Comparison of ENCODE assay signal across 8 cellular contexts in genomic region chr11:9600651-9601040, GRCh38.
DNase-seq lines count a peak whose midpoint lies in the region; ATAC-seq, FAIRE-seq and TF ChIP-seq lines count a peak whose summit lies in the region.

No MANE protein-coding gene starts in this region.

- TF ChIP-seq CTCF in D721Med (IDR thresholded peaks at IDR 0.05; ENCODE audit: insufficient read depth, missing control alignments): no peak

- DNase-seq in GM18507 (ENCODE audit: extremely low spot score, insufficient read length, low read depth): no peak
- DNase-seq in NAMALWA (ENCODE audit: low spot score): peak; percentile 68
- DNase-seq in islet precursor cell: peak; percentile 86
- DNase-seq in NCI-H526 treated with DMSO at 0.1 percent for 48 hours (lab: John Stamatoyannopoulos, UW): no peak
- DNase-seq in D721Med (ENCODE audit: insufficient read length, low spot score): no peak
- no peak for DNase-seq in anterior cingulate cortex (lab: John Stamatoyannopoulos, UW)
- DNase-seq in DMS153 treated with DMSO at 0.1 percent for 48 hours (lab: John Stamatoyannopoulos, UW; ENCODE audit: unreplicated experiment): no peak

- FAIRE-seq in GM18507 (lab: Jason Lieb, UNC): peak; percentile 63
- no peak for FAIRE-seq in D721Med (lab: Jason Lieb, UNC)

- peak; percentile 44 for ATAC-seq in GM21825 (IDR thresholded peaks at IDR 0.05; ENCODE audit: unreplicated experiment)

Comparison
In these comparisons a context has a peak if more than half of its experiments do, and no peak if none do; other contexts are left out.
1. DNase-seq: peak in NAMALWA (single experiment) and islet precursor cell (single experiment); none in GM18507 (single experiment), NCI-H526 treated with DMSO at 0.1 percent for 48 hours (single experiment), D721Med (single experiment), anterior cingulate cortex (0 of 58) and DMS153 treated with DMSO at 0.1 percent for 48 hours (single experiment).